8 cellular contexts compared by ENCODE assay signal in the genomic region with DNA sequence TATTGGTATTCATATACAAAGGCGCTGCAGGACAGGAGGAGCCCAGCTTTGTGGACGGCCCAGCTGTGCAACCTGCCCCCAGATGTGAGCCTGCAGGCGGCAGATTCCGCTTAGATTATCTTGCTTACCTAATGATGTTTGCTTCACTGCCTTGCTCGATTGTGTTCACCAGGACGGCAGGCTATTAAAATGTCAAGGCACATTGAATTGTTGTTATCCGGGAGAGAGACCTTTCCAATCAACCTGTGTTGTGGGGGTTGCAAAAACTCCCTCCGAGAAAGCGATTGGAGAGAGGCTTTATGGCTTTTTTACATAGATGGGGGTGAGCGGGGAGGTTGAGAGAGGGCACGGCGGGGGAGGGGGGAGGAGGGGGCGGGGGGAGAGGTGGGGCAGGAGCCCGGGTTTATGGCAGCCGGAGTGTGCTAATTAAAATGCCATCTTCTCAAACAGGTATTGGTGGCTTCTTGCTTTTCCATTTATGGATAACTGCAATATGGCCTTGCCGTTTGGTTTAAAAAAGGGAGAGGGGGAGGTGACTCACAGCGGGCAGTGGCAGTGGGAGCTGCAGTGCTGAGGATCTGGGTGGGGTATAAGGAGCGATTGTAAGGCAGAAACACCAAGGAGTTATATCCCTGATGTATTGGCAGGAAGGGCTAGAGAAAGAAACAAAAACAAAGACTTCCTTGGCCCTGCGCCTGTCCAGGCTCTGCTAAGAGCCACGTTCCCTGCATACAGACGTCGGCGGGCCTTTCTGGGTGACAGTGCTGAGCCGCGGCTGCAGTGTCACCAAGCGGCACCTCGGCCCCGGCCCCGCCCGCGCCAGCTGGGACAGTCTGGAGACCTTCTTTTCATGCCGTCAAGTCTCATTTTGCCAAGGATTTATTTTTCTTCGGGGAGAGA.
DNase-seq lines count a peak whose midpoint lies in the region; ATAC-seq and TF ChIP-seq lines count a peak whose summit lies in the region.

No MANE protein-coding gene starts in this region.

- H3K27ac ChIP-seq in colonic mucosa = peak overlapping the region; percentile 5

- intact Hi-C loops in activated CD4-positive, alpha-beta T cell treated with anti-CD3 and anti-CD28 coated beads for 36 hours (cut with DNase I, micrococcal nuclease) = loop anchor here (1.0 to 5.0 kb wide), 9 partner anchors 83 to 1181 kb away; partner anchors contain the start of genes DDX18 (in 2 of the 2), INSIG2 (in 2 of the 2), C2orf76 (in 1 of the 2) and CCDC93 (in 1 of the 2)
- intact Hi-C loops in colonic mucosa (cut with DNase I) (no loop called here), left colon (cut with DNase I, micrococcal nuclease) (no loop called here)

- H3K27ac Mint-ChIP-seq in activated CD4-positive, alpha-beta T cell treated with anti-CD3 and anti-CD28 coated beads for 36 hours = peak overlapping the region; percentile 98

- H3K4me3 Mint-ChIP-seq in activated CD4-positive, alpha-beta T cell treated with anti-CD3 and anti-CD28 coated beads for 36 hours = peak overlapping the region; percentile 87

- DNase-seq in activated T-cell treated with anti-CD3 and anti-CD28 coated beads for 1 hour (ENCODE audit: low read depth) (peak; percentile 27), activated T-cell treated with anti-CD3 and anti-CD28 coated beads for 4 hours (no peak), NCI-H2029 treated with DMSO at 0.1 percent for 48 hours (lab: John Stamatoyannopoulos, UW) (peak; percentile 41), colonic mucosa (peak; percentile 59), left colon (peak; percentile 50 to 68)
- DNase-seq in activated CD4-positive, alpha-beta T cell treated with anti-CD3 and anti-CD28 coated beads for 36 hours = peak; percentile 82
- DNase-seq in stimulated activated CD4-positive, alpha-beta T cell treated with anti-CD3 and anti-CD28 coated beads, Interleukin-1b, Interleukin-23, amount 100 ng/mL, for 4 hours (ENCODE audit: low read depth in 2 of 2) = peak; percentile 13 to 45

- POLR2A ChIA-PET in activated CD4-positive, alpha-beta T cell treated with anti-CD3 and anti-CD28 coated beads for 36 hours (lab: Charles Lee) = interaction anchor here (0.6 to 1.0 kb wide), 2 partner anchors 32 to 97 kb away, joined by 3 read pairs; partner anchors contain the start of gene INSIG2

- ATAC-seq in HG02938 (IDR thresholded peaks at IDR 0.05; ENCODE audit: unreplicated experiment) (peak; percentile 65), left colon (peak; percentile 83)
- ATAC-seq in activated CD4-positive, alpha-beta T cell treated with anti-CD3 and anti-CD28 coated beads for 36 hours = peak; percentile 85

- CTCF ChIA-PET in activated CD4-positive, alpha-beta T cell treated with anti-CD3 and anti-CD28 coated beads for 36 hours (lab: Charles Lee) = interaction anchor here (1.1 to 1.4 kb wide), 3 partner anchors 37 to 182 kb away, joined by 3 to 6 read pairs (median 3); no protein-coding TSS in a partner anchor

- H3K36me3 ChIP-seq in colonic mucosa = no peaks in the 10 kb centered on the region

- H3K27me3 Mint-ChIP-seq in activated CD4-positive, alpha-beta T cell treated with anti-CD3 and anti-CD28 coated beads for 36 hours = no peaks in the 10 kb centered on the region

- H3K9me3 Mint-ChIP-seq in activated CD4-positive, alpha-beta T cell treated with anti-CD3 and anti-CD28 coated beads for 36 hours (ENCODE audit: low read depth) = no peaks in the 10 kb centered on the region

- peak overlapping the region; percentile 38 to 48 for H3K9ac ChIP-seq in colonic mucosa (ENCODE audit: low read depth in 2 of 2, low read length in 2 of 2)

- H3K9me3 ChIP-seq in colonic mucosa = no peaks in the 10 kb centered on the region

- peaks cover 14% of the 10 kb centered on the region for H3K4me1 Mint-ChIP-seq in activated CD4-positive, alpha-beta T cell treated with anti-CD3 and anti-CD28 coated beads for 36 hours

- H3K4me3 ChIP-seq in colonic mucosa = peak overlapping the region; percentile 40

- no peaks in the 10 kb centered on the region for H3K4me1 ChIP-seq in colonic mucosa

- H3K36me3 Mint-ChIP-seq in activated CD4-positive, alpha-beta T cell treated with anti-CD3 and anti-CD28 coated beads for 36 hours (ENCODE audit: low read depth) = peaks cover 3% of the 10 kb centered on the region

- H3K27me3 ChIP-seq in colonic mucosa = no peaks in the 10 kb centered on the region

- no peak for TF ChIP-seq CTCF in colonic mucosa (IDR thresholded peaks at IDR 0.05)

Comparison
In these comparisons a context has a peak if more than half of its experiments do, and no peak if none do; other contexts are left out.
1. intact Hi-C loops: an anchor here in activated CD4-positive, alpha-beta T cell treated with anti-CD3 and anti-CD28 coated beads for 36 hours (1.0 to 5.0 kb wide); none called in colonic mucosa and left colon.